ENCODE assay signal across 22 cellular contexts in the genomic region with DNA sequence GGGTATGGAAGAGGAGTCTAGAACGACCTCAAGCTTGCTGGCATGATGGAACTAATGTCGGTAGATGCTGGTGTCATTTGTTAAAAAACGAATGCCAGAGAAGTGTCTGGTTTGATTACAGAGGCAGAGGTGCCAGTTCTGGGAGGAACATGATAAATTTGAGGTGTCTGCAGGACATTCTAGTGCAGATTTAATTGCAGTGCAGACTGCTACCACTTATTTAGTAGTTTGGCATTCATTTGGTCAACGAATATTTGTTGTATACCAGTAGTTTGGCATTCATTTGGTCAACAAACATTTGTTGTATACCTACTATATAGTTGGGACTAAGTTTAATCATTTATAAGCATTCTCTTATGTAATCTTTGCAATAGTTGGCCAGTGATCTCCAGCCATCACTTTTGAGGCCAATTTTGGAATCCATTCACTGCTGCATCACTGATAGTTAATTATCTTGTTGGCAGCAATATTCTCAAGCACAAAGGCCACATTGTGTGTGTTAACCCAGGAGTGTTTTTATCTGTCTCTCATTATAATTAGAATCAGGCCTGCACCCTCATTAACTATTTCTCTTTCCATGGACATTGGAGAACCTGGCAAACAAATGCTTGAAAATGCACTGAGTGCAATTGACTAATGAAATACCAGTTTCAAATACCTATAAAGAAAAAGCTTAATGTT. TPM values are rescaled to one million over a fixed set of nuclear protein-coding genes. Genes with fewer than 3 reads are reported as not detected.
DNase-seq lines count a peak whose midpoint lies in the region; ATAC-seq, FAIRE-seq and TF ChIP-seq lines count a peak whose summit lies in the region.
"Had no signal": no experiment of that assay in that cellular context is flagged by ENCODE, and none has a peak within 500 bp of the region (broad histone marks: within the 10 kb centered on the region; RNA-seq: fewer than 3 reads in every experiment).

No MANE protein-coding gene starts in this region.

- H3K4me1 ChIP-seq in Caco-2: peaks cover 38% of the 10 kb centered on the region
- no peaks in the 10 kb centered on the region for H3K4me1 ChIP-seq in astrocyte (ENCODE audit: insufficient read depth, low read length)
- H3K4me1 ChIP-seq: SJCRH30 had no signal

- H3K79me2 ChIP-seq in astrocyte (ENCODE audit: insufficient read depth, low read length): no peaks in the 10 kb centered on the region

- no peak overlapping the region for H3K27ac ChIP-seq in astrocyte (ENCODE audit: low read depth, low read length)
- H3K27ac ChIP-seq: SJCRH30 had no signal

- POLR2A ChIA-PET in Caco-2 (lab: Charles Lee): no interaction called here

- H3K9me3 Mint-ChIP-seq in Caco-2 (ENCODE audit: unreplicated experiment) (peaks cover 18% of the 10 kb centered on the region), astrocyte (ENCODE audit: unreplicated experiment) (no peaks in the 10 kb centered on the region)

- intact Hi-C loops in Caco-2 (cut with micrococcal nuclease; ENCODE audit: unreplicated experiment) (no loop called here), left cardiac atrium (cut with DNase I) (no loop called here), left colon (cut with DNase I, micrococcal nuclease) (no loop called here)

- H3K27me3 Mint-ChIP-seq in Caco-2 (ENCODE audit: insufficient read depth, unreplicated experiment) (no peaks in the 10 kb centered on the region), astrocyte (ENCODE audit: low read depth, unreplicated experiment) (no peaks in the 10 kb centered on the region)
- H3K27me3 Mint-ChIP-seq: T-cell had no signal

- no peaks in the 10 kb centered on the region for H3K27me3 ChIP-seq in Caco-2 (replicated peaks; ENCODE audit: control insufficient read depth, insufficient read depth, low read length)
- H3K27me3 ChIP-seq in astrocyte (ENCODE audit: insufficient read depth, low read length): no peaks in the 10 kb centered on the region
- H3K27me3 ChIP-seq: MG63, SJCRH30 had no signal

- H3K4me1 Mint-ChIP-seq in Caco-2 (ENCODE audit: low read depth, unreplicated experiment): peaks cover 32% of the 10 kb centered on the region
- H3K4me1 Mint-ChIP-seq in astrocyte (ENCODE audit: low read depth, unreplicated experiment): no peaks in the 10 kb centered on the region

- H3K4me2 ChIP-seq in astrocyte (ENCODE audit: low read length): no peak overlapping the region

- no peak for TF ChIP-seq CTCF in Caco-2 (IDR thresholded peaks at IDR 0.05; ENCODE audit: insufficient read depth in 1 of 2, low read depth in 1 of 2, low read length in 1 of 2, severe bottlenecking in 1 of 2, unreplicated experiment in 1 of 2)
- TF ChIP-seq CTCF in astrocyte (IDR thresholded peaks at IDR 0.05; ENCODE audit: insufficient read depth, low read depth, low read length): no peak

- H3K4me3 ChIP-seq in Caco-2 (ENCODE audit: low read depth, low read length) (no peak overlapping the region), astrocyte (ENCODE audit: insufficient read depth, low read depth, low read length) (no peak overlapping the region)
- H3K4me3 ChIP-seq: K562, MG63, SJCRH30 had no signal

- no peaks in the 10 kb centered on the region for H4K20me1 ChIP-seq in astrocyte (ENCODE audit: insufficient read depth, low read length)

- H3K9ac ChIP-seq in astrocyte (ENCODE audit: low read length): no peak overlapping the region

- DNase-seq in Caco-2 (no peak), NCI-H1105 (lab: John Stamatoyannopoulos, UW) (peak; percentile 9), astrocyte (ENCODE audit: low read depth) (peak; percentile 15), left cardiac atrium (no peak), left colon (no peak)
- DNase-seq: CD4-positive, CD25-positive, alpha-beta regulatory T cell; GDM1; MG63; NCI-H1048; NCI-H1694; NCI-H2171; NCI-H345; NCI-H524 treated with DMSO at 0.1 percent for 48 hours; NK-92 treated with Interleukin-12 subunit alpha and Interleukin-12 subunit beta, amount 100 ng/mL, for 24 hours; SJCRH30; T-cell had no signal

- H3K9me3 ChIP-seq in Caco-2 (peaks cover 4% of the 10 kb centered on the region; the same call in 1 of the 2 replicates), astrocyte (ENCODE audit: insufficient read depth, low read depth, low read length) (no peaks in the 10 kb centered on the region)
- H3K9me3 ChIP-seq: MG63, SJCRH30 had no signal

- CTCF ChIA-PET in Caco-2 (lab: Charles Lee): no interaction called here

- H3K27ac Mint-ChIP-seq in Caco-2 (ENCODE audit: unreplicated experiment): peak overlapping the region; percentile 45
- no peak overlapping the region for H3K27ac Mint-ChIP-seq in astrocyte (ENCODE audit: unreplicated experiment)
- H3K27ac Mint-ChIP-seq: CD4-positive, CD25-positive, alpha-beta regulatory T cell; T-cell had no signal

- H3K4me3 Mint-ChIP-seq in Caco-2 (ENCODE audit: unreplicated experiment) (no peak overlapping the region), astrocyte (ENCODE audit: unreplicated experiment) (no peak overlapping the region)
- H3K4me3 Mint-ChIP-seq: CD4-positive, CD25-positive, alpha-beta regulatory T cell; T-cell had no signal

- no TSS peak for BruUV-seq in Caco-2 (replicated peaks; lab: Mats Ljungman, UMichigan)

- H3K36me3 Mint-ChIP-seq in Caco-2 (ENCODE audit: insufficient read depth, unreplicated experiment) (peaks cover 3% of the 10 kb centered on the region), astrocyte (ENCODE audit: low read depth, unreplicated experiment) (no peaks in the 10 kb centered on the region)
- H3K36me3 Mint-ChIP-seq: CD4-positive, CD25-positive, alpha-beta regulatory T cell; T-cell had no signal

- no peaks in the 10 kb centered on the region for H3K36me3 ChIP-seq in Caco-2 (ENCODE audit: control insufficient read depth, insufficient read depth, low read length)
- H3K36me3 ChIP-seq in astrocyte (ENCODE audit: insufficient read depth, low read length): no peaks in the 10 kb centered on the region
- H3K36me3 ChIP-seq: MG63, SJCRH30 had no signal

- no peak overlapping the region for H2AFZ ChIP-seq in astrocyte (ENCODE audit: low read depth, low read length)

- no peak for FAIRE-seq in astrocyte (lab: Jason Lieb, UNC)
- FAIRE-seq: GM19239, H54, K562 had no signal

- peak; percentile 79 to 91 for ATAC-seq in left cardiac atrium
- no peak for ATAC-seq in GM21723 (IDR thresholded peaks at IDR 0.05; ENCODE audit: unreplicated experiment)
- ATAC-seq in HG03097 (IDR thresholded peaks at IDR 0.05; ENCODE audit: low FRiP score, unreplicated experiment): no peak
- ATAC-seq in left colon: no peak
- ATAC-seq: K562, Panc1, T-cell had no signal

RNA-seq across cellular contexts. Expression of gene TGFBR2, which starts 19.5 kb away (rescaled TPM):
- total RNA-seq in Caco-2 (2022) (40.5 and 41.9 TPM in 2 replicates), astrocyte (39.9 and 44.1 TPM in 2 replicates), left cardiac atrium (100 to 1,000 TPM; 234 to 243 TPM), left colon (10 to 100 TPM; 43.0 to 57.6 TPM)

Comparison
In these comparisons a context has a peak if more than half of its experiments do, and no peak if none do; other contexts are left out.
1. DNase-seq: peak in NCI-H1105 (single experiment) and astrocyte (single experiment); none in Caco-2 (0 of 2), left cardiac atrium (single experiment) and left colon (0 of 2).
2. ATAC-seq: peak in left cardiac atrium (2 of 2); none in GM21723 (single experiment), HG03097 (single experiment) and left colon (single experiment).